ENCODE assay signal across 2 cellular contexts in genomic region chr3:170966495-170966894, GRCh38.
TF ChIP-seq lines count a peak whose summit lies in the region.

No MANE protein-coding gene starts in this region.

TF ChIP-seq in liver, 16 proteins besides CTCF, POLR2A, EP300 and RAD21 (continued from another document):
- TF ChIP-seq REST (IDR thresholded peaks at IDR 0.05) (peak; percentile 20), FOXA1 (IDR thresholded peaks at IDR 0.05) (peak; percentile 61), FOXA2 (IDR thresholded peaks at IDR 0.05) (peak; percentile 93), JUND (IDR thresholded peaks at IDR 0.05) (peak; percentile 24 to 49), TAF1 (conservative IDR thresholded peaks at IDR 0.05) (no peak), MAX (IDR thresholded peaks at IDR 0.05) (peak; percentile 65), ZBTB33 (IDR thresholded peaks at IDR 0.05) (peak; percentile 71), GABPA (IDR thresholded peaks at IDR 0.05 in 1 of 2, conservative IDR thresholded peaks at IDR 0.05 in 1 of 2) (no peak), ATF3 (IDR thresholded peaks at IDR 0.05) (no peak), NR2F2 (IDR thresholded peaks at IDR 0.05) (no peak), YY1 (IDR thresholded peaks at IDR 0.05) (peak; percentile 24)

TF ChIP-seq in SK-N-SH, 30 proteins besides CTCF, POLR2A, EP300 and RAD21 (continued from another document):
- TF ChIP-seq ZBTB33 (IDR thresholded peaks at IDR 0.05; ENCODE audit: borderline replicate concordance, low read depth) = no peak
- no peak for TF ChIP-seq JUND (IDR thresholded peaks at IDR 0.05)
- TF ChIP-seq NFIC (IDR thresholded peaks at IDR 0.05; ENCODE audit: borderline replicate concordance) = no peak
- TF ChIP-seq, protein P1, sequence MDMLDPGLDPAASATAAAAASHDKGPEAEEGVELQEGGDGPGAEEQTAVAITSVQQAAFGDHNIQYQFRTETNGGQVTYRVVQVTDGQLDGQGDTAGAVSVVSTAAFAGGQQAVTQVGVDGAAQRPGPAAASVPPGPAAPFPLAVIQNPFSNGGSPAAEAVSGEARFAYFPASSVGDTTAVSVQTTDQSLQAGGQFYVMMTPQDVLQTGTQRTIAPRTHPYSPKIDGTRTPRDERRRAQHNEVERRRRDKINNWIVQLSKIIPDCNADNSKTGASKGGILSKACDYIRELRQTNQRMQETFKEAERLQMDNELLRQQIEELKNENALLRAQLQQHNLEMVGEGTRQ (IDR thresholded peaks at IDR 0.05; ENCODE audit: borderline replicate concordance, low read depth, low read length) = no peak
- TF ChIP-seq POLR2AphosphoS5 (IDR thresholded peaks at IDR 0.05; ENCODE audit: low read depth, low read length) = no peak
- no peak for TF ChIP-seq MAX (IDR thresholded peaks at IDR 0.05; ENCODE audit: low read depth)
